Comparison of ENCODE assay signal across 8 cellular contexts in the genomic region with DNA sequence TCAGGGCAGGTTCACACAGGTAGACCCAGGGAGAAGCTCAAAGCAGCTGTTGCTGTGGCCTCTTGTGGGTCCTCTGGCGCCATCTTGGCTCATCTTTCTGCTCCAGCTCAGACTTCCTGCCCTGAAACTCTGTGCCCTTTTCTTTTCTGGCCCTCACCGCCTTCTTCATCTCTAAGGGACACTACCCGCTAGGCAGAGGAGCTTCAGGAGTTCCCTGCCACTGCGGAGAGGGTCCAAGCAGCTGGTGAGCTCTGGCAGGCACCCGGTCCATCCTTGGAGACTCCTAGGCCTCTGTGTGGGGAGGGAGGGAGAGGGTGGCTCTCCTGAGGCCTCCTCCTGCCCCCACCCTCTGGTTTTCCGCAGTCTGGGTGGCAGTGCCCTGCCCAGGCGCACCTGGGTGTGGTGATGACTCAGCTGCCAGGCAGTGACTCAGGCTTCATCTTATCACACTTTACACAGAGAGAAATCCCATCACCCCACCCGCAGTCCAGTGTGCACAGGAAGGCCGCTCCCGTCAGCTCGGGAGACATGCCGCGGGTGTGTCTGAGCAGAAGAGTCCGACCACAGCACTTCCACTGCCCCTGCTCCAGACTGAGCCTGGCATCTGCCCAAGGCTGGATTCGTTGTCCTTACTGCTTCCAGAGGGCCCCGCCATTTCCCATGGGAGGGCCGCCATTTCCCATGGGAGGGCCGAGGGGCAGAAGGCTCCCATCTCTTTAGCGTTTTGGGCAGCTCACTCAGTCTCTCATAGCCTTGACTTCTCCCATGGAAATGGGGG. TPM values are rescaled to one million over a fixed set of nuclear protein-coding genes. Genes with fewer than 3 reads are reported as not detected.
A peak's percentile ranks its signal among the peaks of the same experiment; 100 is the strongest.
DNase-seq lines count a peak whose midpoint lies in the region; ATAC-seq, FAIRE-seq and TF ChIP-seq lines count a peak whose summit lies in the region.

No MANE protein-coding gene starts in this region.

- peaks cover 27% of the 10 kb centered on the region for H3K4me1 Mint-ChIP-seq in activated naive CD8-positive, alpha-beta T cell treated with anti-CD3 and anti-CD28 coated beads, Interleukin-2, amount 50 U/mL, for 24 hours

- no peak overlapping the region for H3K4me3 Mint-ChIP-seq in activated naive CD8-positive, alpha-beta T cell treated with anti-CD3 and anti-CD28 coated beads, Interleukin-2, amount 50 U/mL, for 24 hours

- no peaks in the 10 kb centered on the region for H3K27me3 Mint-ChIP-seq in activated naive CD8-positive, alpha-beta T cell treated with anti-CD3 and anti-CD28 coated beads, Interleukin-2, amount 50 U/mL, for 24 hours

- H3K9me3 Mint-ChIP-seq in activated naive CD8-positive, alpha-beta T cell treated with anti-CD3 and anti-CD28 coated beads, Interleukin-2, amount 50 U/mL, for 24 hours: no peaks in the 10 kb centered on the region

- peak; percentile 21 for DNase-seq in EH (ENCODE audit: low read depth)
- peak; percentile 60 for DNase-seq in activated naive CD8-positive, alpha-beta T cell treated with anti-CD3 and anti-CD28 coated beads, Interleukin-2, amount 50 U/mL, for 24 hours
- DNase-seq in left lobe of liver (ENCODE audit: low spot score): no peak
- DNase-seq in stimulated activated CD8-positive, alpha-beta memory T cell treated with anti-CD3 and anti-CD28 coated beads, Interleukin-12 subunit alpha, Interleukin-12 subunit beta, amount 100 ng/mL, for 4 hours (ENCODE audit: low read depth): peak; percentile 55
- no peak for DNase-seq in GOT3 (lab: John Stamatoyannopoulos, UW)
- no peak for DNase-seq in globus pallidus (ENCODE audit: low spot score)
- DNase-seq in GM19239 (ENCODE audit: insufficient read length, low spot score): no peak

- ATAC-seq in SK-N-SH treated with all-trans-retinoic acid at 6 μM for 48 hours: peak; percentile 70
- peak; percentile 97 for ATAC-seq in activated naive CD8-positive, alpha-beta T cell treated with anti-CD3 and anti-CD28 coated beads, Interleukin-2, amount 50 U/mL, for 24 hours
- ATAC-seq in left lobe of liver: peak; percentile 68

- peak overlapping the region; percentile 67 for H3K27ac Mint-ChIP-seq in activated naive CD8-positive, alpha-beta T cell treated with anti-CD3 and anti-CD28 coated beads, Interleukin-2, amount 50 U/mL, for 24 hours

- FAIRE-seq in GM19239 (lab: Jason Lieb, UNC): no peak

- no peaks in the 10 kb centered on the region for H3K36me3 Mint-ChIP-seq in activated naive CD8-positive, alpha-beta T cell treated with anti-CD3 and anti-CD28 coated beads, Interleukin-2, amount 50 U/mL, for 24 hours (ENCODE audit: low read depth)

TF ChIP-seq in SK-N-SH treated with all-trans-retinoic acid at 6 μM for 48 hours, 23 proteins besides CTCF, POLR2A, EP300 and RAD21:
- peak; percentile 62; the same call in 1 of the 2 replicates for TF ChIP-seq ZFP3 (CRISPR knock-in tag; IDR thresholded peaks at IDR 0.05)
- TF ChIP-seq CSDC2 (CRISPR knock-in tag; IDR thresholded peaks at IDR 0.05): no peak
- TF ChIP-seq ISL1 (CRISPR knock-in tag; IDR thresholded peaks at IDR 0.05): 0 out of 2 replicates have a peak, but pooled peaks have one; percentile 25
- TF ChIP-seq, protein P1, sequence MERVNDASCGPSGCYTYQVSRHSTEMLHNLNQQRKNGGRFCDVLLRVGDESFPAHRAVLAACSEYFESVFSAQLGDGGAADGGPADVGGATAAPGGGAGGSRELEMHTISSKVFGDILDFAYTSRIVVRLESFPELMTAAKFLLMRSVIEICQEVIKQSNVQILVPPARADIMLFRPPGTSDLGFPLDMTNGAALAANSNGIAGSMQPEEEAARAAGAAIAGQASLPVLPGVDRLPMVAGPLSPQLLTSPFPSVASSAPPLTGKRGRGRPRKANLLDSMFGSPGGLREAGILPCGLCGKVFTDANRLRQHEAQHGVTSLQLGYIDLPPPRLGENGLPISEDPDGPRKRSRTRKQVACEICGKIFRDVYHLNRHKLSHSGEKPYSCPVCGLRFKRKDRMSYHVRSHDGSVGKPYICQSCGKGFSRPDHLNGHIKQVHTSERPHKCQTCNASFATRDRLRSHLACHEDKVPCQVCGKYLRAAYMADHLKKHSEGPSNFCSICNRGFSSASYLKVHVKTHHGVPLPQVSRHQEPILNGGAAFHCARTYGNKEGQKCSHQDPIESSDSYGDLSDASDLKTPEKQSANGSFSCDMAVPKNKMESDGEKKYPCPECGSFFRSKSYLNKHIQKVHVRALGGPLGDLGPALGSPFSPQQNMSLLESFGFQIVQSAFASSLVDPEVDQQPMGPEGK (CRISPR knock-in tag; IDR thresholded peaks at IDR 0.05; ENCODE audit: borderline replicate concordance): 0 out of 2 replicates have a peak, but pooled peaks have one; percentile 9

RNA-seq across cellular contexts. Expression of a gene that starts 7.3 kb away (rescaled TPM):
- total RNA-seq in left lobe of liver: 11.9 TPM

RNA-seq across cellular contexts. Expression of a gene that starts 14.5 kb away (rescaled TPM):
- 5.6 TPM for total RNA-seq in left lobe of liver

RNA-seq across cellular contexts. Expression of a gene that starts 30.1 kb away (rescaled TPM):
- total RNA-seq in left lobe of liver: 14.8 TPM

RNA-seq across cellular contexts. Expression of a gene that starts 36.5 kb away (rescaled TPM):
- 1.2 TPM for total RNA-seq in left lobe of liver

RNA-seq across cellular contexts. Expression of a gene that starts 58.5 kb away (rescaled TPM):
- total RNA-seq in left lobe of liver: 94.9 TPM

Comparison
In these comparisons a context has a peak if more than half of its experiments do, and no peak if none do; other contexts are left out.
1. DNase-seq: peak in EH (single experiment), activated naive CD8-positive, alpha-beta T cell treated with anti-CD3 and anti-CD28 coated beads, Interleukin-2, amount 50 U/mL, for 24 hours (single experiment) and stimulated activated CD8-positive, alpha-beta memory T cell treated with anti-CD3 and anti-CD28 coated beads, Interleukin-12 subunit alpha, Interleukin-12 subunit beta, amount 100 ng/mL, for 4 hours (single experiment); none in left lobe of liver (single experiment), GOT3 (single experiment), globus pallidus (single experiment) and GM19239 (single experiment).
2. Peak in every context shown above with its lines, with median percentiles within 50 percentile points of each other: ATAC-seq.